ENCODE assay signal across 1 cellular context in the genomic region with DNA sequence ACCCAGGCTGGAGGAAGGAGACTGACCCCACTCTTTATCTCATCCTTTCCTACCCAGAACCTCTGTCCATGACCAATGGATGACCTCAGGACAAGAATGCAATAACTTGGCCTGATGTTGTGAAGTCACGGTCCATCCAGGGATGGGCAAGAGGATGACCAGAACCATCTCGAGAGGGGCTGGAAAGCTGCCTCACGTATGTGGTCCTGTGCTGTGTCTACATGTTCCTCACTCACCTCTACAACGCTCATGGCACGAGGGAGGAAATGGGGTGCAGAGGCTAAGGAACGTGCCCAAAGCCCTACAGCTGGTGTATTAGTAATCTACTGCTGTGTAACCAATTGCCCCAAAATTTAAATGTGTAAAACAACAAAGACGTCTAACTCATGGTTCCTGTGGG.
TF ChIP-seq lines count a peak whose summit lies in the region.

No MANE protein-coding gene starts in this region.

TF ChIP-seq in HepG2, 621 proteins besides CTCF, POLR2A, EP300 and RAD21:
- TF ChIP-seq ZNF572 (CRISPR knock-in tag; IDR thresholded peaks at IDR 0.05) (no peak), PRMT3 (CRISPR knock-in tag; IDR thresholded peaks at IDR 0.05; ENCODE audit: borderline replicate concordance, low read depth) (no peak), PHF5A (CRISPR knock-in tag; IDR thresholded peaks at IDR 0.05; ENCODE audit: low read depth, unreplicated experiment) (no peak), SP2 (CRISPR knock-in tag; IDR thresholded peaks at IDR 0.05) (no peak), ZNF343 (CRISPR knock-in tag; IDR thresholded peaks at IDR 0.05) (no peak)
- TF ChIP-seq, protein P1, sequence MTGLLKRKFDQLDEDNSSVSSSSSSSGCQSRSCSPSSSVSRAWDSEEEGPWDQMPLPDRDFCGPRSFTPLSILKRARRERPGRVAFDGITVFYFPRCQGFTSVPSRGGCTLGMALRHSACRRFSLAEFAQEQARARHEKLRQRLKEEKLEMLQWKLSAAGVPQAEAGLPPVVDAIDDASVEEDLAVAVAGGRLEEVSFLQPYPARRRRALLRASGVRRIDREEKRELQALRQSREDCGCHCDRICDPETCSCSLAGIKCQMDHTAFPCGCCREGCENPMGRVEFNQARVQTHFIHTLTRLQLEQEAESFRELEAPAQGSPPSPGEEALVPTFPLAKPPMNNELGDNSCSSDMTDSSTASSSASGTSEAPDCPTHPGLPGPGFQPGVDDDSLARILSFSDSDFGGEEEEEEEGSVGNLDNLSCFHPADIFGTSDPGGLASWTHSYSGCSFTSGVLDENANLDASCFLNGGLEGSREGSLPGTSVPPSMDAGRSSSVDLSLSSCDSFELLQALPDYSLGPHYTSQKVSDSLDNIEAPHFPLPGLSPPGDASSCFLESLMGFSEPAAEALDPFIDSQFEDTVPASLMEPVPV (CRISPR knock-in tag; IDR thresholded peaks at IDR 0.05): no peak
- TF ChIP-seq, protein P2, sequence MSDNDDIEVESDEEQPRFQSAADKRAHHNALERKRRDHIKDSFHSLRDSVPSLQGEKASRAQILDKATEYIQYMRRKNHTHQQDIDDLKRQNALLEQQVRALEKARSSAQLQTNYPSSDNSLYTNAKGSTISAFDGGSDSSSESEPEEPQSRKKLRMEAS (IDR thresholded peaks at IDR 0.05): no peak
- TF ChIP-seq, protein P3, sequence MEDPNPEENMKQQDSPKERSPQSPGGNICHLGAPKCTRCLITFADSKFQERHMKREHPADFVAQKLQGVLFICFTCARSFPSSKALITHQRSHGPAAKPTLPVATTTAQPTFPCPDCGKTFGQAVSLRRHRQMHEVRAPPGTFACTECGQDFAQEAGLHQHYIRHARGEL (CRISPR knock-in tag; IDR thresholded peaks at IDR 0.05): no peak
- TF ChIP-seq, protein P4, sequence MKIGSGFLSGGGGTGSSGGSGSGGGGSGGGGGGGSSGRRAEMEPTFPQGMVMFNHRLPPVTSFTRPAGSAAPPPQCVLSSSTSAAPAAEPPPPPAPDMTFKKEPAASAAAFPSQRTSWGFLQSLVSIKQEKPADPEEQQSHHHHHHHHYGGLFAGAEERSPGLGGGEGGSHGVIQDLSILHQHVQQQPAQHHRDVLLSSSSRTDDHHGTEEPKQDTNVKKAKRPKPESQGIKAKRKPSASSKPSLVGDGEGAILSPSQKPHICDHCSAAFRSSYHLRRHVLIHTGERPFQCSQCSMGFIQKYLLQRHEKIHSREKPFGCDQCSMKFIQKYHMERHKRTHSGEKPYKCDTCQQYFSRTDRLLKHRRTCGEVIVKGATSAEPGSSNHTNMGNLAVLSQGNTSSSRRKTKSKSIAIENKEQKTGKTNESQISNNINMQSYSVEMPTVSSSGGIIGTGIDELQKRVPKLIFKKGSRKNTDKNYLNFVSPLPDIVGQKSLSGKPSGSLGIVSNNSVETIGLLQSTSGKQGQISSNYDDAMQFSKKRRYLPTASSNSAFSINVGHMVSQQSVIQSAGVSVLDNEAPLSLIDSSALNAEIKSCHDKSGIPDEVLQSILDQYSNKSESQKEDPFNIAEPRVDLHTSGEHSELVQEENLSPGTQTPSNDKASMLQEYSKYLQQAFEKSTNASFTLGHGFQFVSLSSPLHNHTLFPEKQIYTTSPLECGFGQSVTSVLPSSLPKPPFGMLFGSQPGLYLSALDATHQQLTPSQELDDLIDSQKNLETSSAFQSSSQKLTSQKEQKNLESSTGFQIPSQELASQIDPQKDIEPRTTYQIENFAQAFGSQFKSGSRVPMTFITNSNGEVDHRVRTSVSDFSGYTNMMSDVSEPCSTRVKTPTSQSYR (CRISPR knock-in tag; IDR thresholded peaks at IDR 0.05; ENCODE audit: borderline replicate concordance): no peak
- TF ChIP-seq, protein P5, sequence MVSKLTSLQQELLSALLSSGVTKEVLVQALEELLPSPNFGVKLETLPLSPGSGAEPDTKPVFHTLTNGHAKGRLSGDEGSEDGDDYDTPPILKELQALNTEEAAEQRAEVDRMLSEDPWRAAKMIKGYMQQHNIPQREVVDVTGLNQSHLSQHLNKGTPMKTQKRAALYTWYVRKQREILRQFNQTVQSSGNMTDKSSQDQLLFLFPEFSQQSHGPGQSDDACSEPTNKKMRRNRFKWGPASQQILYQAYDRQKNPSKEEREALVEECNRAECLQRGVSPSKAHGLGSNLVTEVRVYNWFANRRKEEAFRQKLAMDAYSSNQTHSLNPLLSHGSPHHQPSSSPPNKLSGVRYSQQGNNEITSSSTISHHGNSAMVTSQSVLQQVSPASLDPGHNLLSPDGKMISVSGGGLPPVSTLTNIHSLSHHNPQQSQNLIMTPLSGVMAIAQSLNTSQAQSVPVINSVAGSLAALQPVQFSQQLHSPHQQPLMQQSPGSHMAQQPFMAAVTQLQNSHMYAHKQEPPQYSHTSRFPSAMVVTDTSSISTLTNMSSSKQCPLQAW (CRISPR knock-in tag; IDR thresholded peaks at IDR 0.05): no peak
- TF ChIP-seq, protein P6, sequence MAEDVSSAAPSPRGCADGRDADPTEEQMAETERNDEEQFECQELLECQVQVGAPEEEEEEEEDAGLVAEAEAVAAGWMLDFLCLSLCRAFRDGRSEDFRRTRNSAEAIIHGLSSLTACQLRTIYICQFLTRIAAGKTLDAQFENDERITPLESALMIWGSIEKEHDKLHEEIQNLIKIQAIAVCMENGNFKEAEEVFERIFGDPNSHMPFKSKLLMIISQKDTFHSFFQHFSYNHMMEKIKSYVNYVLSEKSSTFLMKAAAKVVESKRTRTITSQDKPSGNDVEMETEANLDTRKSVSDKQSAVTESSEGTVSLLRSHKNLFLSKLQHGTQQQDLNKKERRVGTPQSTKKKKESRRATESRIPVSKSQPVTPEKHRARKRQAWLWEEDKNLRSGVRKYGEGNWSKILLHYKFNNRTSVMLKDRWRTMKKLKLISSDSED (CRISPR knock-in tag; IDR thresholded peaks at IDR 0.05): no peak
TF ChIP-seq in HepG2: peak in this region for 0.
